Comparison of ENCODE assay signal across 8 cellular contexts in the genomic region with DNA sequence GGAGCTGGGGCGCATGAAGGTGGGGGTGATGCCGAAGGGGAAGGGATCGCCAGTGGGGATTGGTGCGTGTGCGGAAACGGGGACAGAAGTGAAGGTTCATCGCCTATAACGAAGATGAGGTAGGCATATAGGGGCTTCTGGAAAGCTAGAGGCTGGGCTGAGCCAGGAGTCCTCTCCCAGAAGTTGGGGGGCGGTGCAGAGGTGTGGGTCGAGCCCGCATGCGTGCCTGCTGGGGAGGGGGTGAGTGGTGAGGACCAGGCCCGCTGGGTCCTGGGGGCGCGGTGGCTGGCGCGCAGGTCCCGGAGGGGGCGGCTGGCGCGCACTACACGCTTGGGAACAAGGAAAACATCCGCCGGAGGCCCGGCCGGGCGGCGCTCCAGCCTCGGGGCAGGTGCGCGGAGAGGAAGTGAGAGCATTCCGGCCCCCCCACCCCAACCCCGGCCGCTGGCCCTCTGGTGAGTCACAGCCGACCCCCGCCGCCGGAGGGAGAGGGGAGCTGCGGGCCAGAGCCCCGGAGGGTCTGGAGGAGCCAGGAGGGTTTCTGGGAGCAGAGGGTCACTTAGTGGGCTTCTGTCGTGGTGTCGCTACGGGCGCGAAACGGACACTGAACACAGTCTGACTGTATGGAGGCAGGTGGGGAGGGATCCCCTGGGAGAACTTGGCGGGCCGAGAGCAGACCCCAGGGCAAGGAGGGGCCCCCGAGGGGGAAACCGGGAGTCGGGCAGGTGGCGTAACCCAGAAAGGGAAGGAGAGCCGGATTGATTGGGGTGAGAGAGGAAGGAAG. TPM values are rescaled to one million over a fixed set of nuclear protein-coding genes. Genes with fewer than 3 reads are reported as not detected.
A peak's percentile ranks its signal among the peaks of the same experiment; 100 is the strongest.
DNase-seq lines count a peak whose midpoint lies in the region; ATAC-seq and TF ChIP-seq lines count a peak whose summit lies in the region.

No MANE protein-coding gene starts in this region.

- ATAC-seq in HG03457 (IDR thresholded peaks at IDR 0.05; ENCODE audit: unreplicated experiment) (peak; percentile 42), PC-3 (peak; percentile 49)

- TF ChIP-seq CTCF in PC-3 (conservative IDR thresholded peaks at IDR 0.05; ENCODE audit: low read depth, low read length) (no peak), left ventricle myocardium inferior (IDR thresholded peaks at IDR 0.05; ENCODE audit: borderline replicate concordance) (peak; percentile 22), progenitor cell of endocrine pancreas (IDR thresholded peaks at IDR 0.05; ENCODE audit: unreplicated experiment) (no peak)

- peaks cover 30% of the 10 kb centered on the region for H3K4me1 Mint-ChIP-seq in progenitor cell of endocrine pancreas (ENCODE audit: low read depth)

- no peaks in the 10 kb centered on the region for H4K20me1 ChIP-seq in PC-3 (ENCODE audit: low read length)

- peak in 10 of 14 donors; percentile 38 to 83 (median 64) for DNase-seq in C1 segment of cervical spinal cord (lab: John Stamatoyannopoulos, UW)
- peak; percentile 40 for DNase-seq in GM19238 (ENCODE audit: insufficient read length, low spot score)
- peak; percentile 61 for DNase-seq in PC-3
- peak; percentile 63 for DNase-seq in activated naive CD8-positive, alpha-beta T cell treated with anti-CD3 and anti-CD28 coated beads, Interleukin-2, amount 50 U/mL, for 16 hours (ENCODE audit: low read depth, low spot score)
- peak; percentile 72 for DNase-seq in left ventricle myocardium inferior
- DNase-seq in progenitor cell of endocrine pancreas (ENCODE audit: low spot score, unreplicated experiment) = peak; percentile 62
- no peak for DNase-seq in NCI-H1694 (lab: John Stamatoyannopoulos, UW)

- peak overlapping the region; percentile 76 for H3K9ac ChIP-seq in PC-3 (ENCODE audit: low read length)

- H3K27ac ChIP-seq in PC-3 (ENCODE audit: low read length) (peak overlapping the region; percentile 79), left ventricle myocardium inferior (replicated peaks) (peak overlapping the region; percentile 88)

- peaks cover 20% of the 10 kb centered on the region for H3K79me2 ChIP-seq in PC-3 (ENCODE audit: low read length)

- no peaks in the 10 kb centered on the region for H3K27me3 ChIP-seq in PC-3 (ENCODE audit: low read length)
- no peaks in the 10 kb centered on the region for H3K27me3 ChIP-seq in left ventricle myocardium inferior (ENCODE audit: low read depth)

- peaks cover 13% of the 10 kb centered on the region for H3K36me3 Mint-ChIP-seq in progenitor cell of endocrine pancreas (ENCODE audit: insufficient read depth)

- no peaks in the 10 kb centered on the region for H3K9me3 Mint-ChIP-seq in progenitor cell of endocrine pancreas (ENCODE audit: low read depth)

- intact Hi-C loops in PC-3 (cut with micrococcal nuclease) (loop anchor here (1.0 kb wide), 1 partner anchor 14 kb away; no protein-coding TSS in a partner anchor), left ventricle myocardium inferior (cut with micrococcal nuclease) (no loop called here)

- CTCF ChIA-PET in PC-3 (lab: Charles Lee) = interaction anchor here (0.6 kb wide), 1 partner anchor 22 kb away, joined by 3 read pairs; no protein-coding TSS in a partner anchor

- H3K36me3 ChIP-seq in PC-3 (ENCODE audit: low read depth, low read length) (no peaks in the 10 kb centered on the region), left ventricle myocardium inferior (peaks cover 31% of the 10 kb centered on the region)

- no peaks in the 10 kb centered on the region for H3K27me3 Mint-ChIP-seq in progenitor cell of endocrine pancreas

- H2AFZ ChIP-seq in PC-3 (ENCODE audit: low read length) = peak overlapping the region; percentile 84

- no TSS peak for BruUV-seq in PC-3 (replicated peaks; lab: Mats Ljungman, UMichigan)

- H3K4me3 Mint-ChIP-seq in progenitor cell of endocrine pancreas (ENCODE audit: low read depth) = peak overlapping the region; percentile 97

- no peaks in the 10 kb centered on the region for H3F3A ChIP-seq in PC-3 (ENCODE audit: low read length, unreplicated experiment)

- peaks cover 30% of the 10 kb centered on the region for H3K4me1 ChIP-seq in PC-3 (ENCODE audit: insufficient read depth, low read length)
- peaks cover 30% of the 10 kb centered on the region for H3K4me1 ChIP-seq in left ventricle myocardium inferior

- H3K27ac Mint-ChIP-seq in progenitor cell of endocrine pancreas = peak overlapping the region; percentile 97

- no peaks in the 10 kb centered on the region for H3K9me2 ChIP-seq in PC-3 (replicated peaks; ENCODE audit: low read length)

- H3K4me3 ChIP-seq in PC-3 (ENCODE audit: low read length) (peak overlapping the region; percentile 71), left ventricle myocardium inferior (peak overlapping the region; percentile 74)

- H3K4me2 ChIP-seq in PC-3 (ENCODE audit: low read length) = peak overlapping the region; percentile 90

- POLR2A ChIA-PET in PC-3 (lab: Charles Lee; ENCODE audit: unreplicated experiment) = interaction anchor here (0.6 kb wide), 1 partner anchor 19 kb away, joined by 26 read pairs; no protein-coding TSS in a partner anchor

- H3K9me3 ChIP-seq in PC-3 (ENCODE audit: low read length) (no peaks in the 10 kb centered on the region), left ventricle myocardium inferior (replicated peaks) (no peaks in the 10 kb centered on the region)

RNA-seq across cellular contexts. Expression of a gene that starts 2.9 kb away (rescaled TPM):
- total RNA-seq in PC-3 (2014; rRNA removed) (145 and 149 TPM in 2 replicates), left ventricle myocardium inferior (not detected), progenitor cell of endocrine pancreas (not detected in 2 replicates)

RNA-seq across cellular contexts. Expression of a gene that starts 7.8 kb away (rescaled TPM):
- 13.8 and 14.3 TPM in 2 replicates for total RNA-seq in PC-3 (2014; rRNA removed)
- 30.2 TPM for total RNA-seq in left ventricle myocardium inferior
- 37.8 and 40.0 TPM in 2 replicates for total RNA-seq in progenitor cell of endocrine pancreas

RNA-seq across cellular contexts. Expression of a gene that starts 7.9 kb away (rescaled TPM):
- total RNA-seq in PC-3 (2014; rRNA removed) (60.9 and 81.7 TPM in 2 replicates), left ventricle myocardium inferior (75.0 TPM), progenitor cell of endocrine pancreas (130 and 138 TPM in 2 replicates)

RNA-seq across cellular contexts. Expression of a gene that starts 24.5 kb away (rescaled TPM):
- total RNA-seq in PC-3 (2014; rRNA removed) (34.8 and 47.1 TPM in 2 replicates), left ventricle myocardium inferior (20.6 TPM), progenitor cell of endocrine pancreas (31.5 and 33.2 TPM in 2 replicates)

RNA-seq across cellular contexts. Expression of a gene that starts 24.9 kb away (rescaled TPM):
- 118 and 153 TPM in 2 replicates for total RNA-seq in PC-3 (2014; rRNA removed)
- 234 TPM for total RNA-seq in left ventricle myocardium inferior
- 136 and 141 TPM in 2 replicates for total RNA-seq in progenitor cell of endocrine pancreas

Comparison
In these comparisons a context has a peak if more than half of its experiments do, and no peak if none do; other contexts are left out.
1. RNA of a gene that starts 2.9 kb away (total RNA-seq): 145 to 149 TPM in PC-3; not detected in progenitor cell of endocrine pancreas and not detected in left ventricle myocardium inferior (single experiment); every median in the first group is over 100 times any median in the second.